ENCODE assay signal across 1 cellular context in the genomic region with DNA sequence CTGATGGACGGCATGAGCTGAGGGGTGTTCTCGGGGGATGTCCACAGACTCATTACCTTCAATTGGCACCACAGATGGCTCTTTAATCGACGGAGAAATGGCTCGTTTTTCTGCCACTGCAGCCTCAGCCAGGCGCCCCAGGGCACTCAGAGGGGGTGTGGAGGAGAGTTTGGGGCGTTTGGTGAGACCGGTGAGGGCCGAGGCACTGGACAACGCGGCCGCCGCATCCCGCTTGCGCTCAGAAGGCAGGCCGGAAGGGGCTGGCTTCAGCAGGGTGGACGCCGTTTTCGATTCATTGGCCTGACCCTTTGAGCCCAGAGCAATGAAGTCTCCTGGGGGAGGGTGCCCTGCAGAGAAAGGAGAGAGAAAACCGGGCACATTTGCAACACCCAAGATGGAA.
TF ChIP-seq lines count a peak whose summit lies in the region.

No MANE protein-coding gene starts in this region.

TF ChIP-seq in H1, 55 proteins besides CTCF, POLR2A, EP300 and RAD21:
- TF ChIP-seq EZH2 (IDR thresholded peaks at IDR 0.05; ENCODE audit: low read depth, low read length, severe bottlenecking) = no peak
- no peak for TF ChIP-seq KDM5A (IDR thresholded peaks at IDR 0.05; ENCODE audit: low read length)
- no peak for TF ChIP-seq RFX5 (IDR thresholded peaks at IDR 0.05; ENCODE audit: borderline replicate concordance, low read depth, low read length)
